Comparison of ENCODE assay signal across 11 cellular contexts in the genomic region with DNA sequence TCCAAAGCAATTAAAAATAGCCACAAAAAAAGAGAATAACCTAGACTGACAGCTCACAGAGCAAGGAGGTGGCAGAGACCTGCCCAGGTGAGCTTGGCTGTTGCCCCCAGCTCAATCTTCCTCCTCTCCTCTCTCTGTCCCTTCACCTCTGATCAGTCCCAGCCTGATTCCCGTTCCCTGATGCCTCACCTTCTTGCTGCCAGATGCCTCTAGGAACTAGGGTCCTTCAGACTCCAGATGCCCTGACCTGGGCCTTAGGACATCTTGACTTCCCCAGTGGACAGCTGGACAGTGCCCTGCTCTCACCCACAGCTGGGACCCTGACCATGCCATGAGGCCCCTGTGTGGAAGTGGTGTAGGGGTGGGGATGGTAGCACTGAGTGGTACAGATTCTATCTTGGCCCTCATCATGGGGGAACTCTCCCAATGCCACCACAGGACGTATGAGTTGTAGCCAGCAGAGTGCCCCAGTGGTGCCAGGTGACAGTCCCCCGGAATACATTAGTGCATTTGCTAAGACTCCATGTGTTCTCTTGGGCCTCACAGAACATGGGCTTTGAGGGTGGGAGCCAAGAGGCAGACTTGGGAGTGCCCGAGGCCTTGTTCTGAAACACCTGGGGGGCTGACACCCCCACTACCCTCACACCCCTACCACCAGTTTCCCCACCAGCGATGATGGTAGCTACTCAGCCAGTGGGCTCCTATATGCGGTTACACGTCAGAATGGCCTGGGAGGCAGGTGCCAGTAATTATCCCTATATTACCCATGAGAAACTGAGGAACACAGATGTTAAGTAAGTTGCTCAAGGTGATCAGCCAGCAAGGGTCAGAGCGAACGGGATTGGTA. TPM values are rescaled to one million over a fixed set of nuclear protein-coding genes. Genes with fewer than 3 reads are reported as not detected.
DNase-seq lines count a peak whose midpoint lies in the region; TF ChIP-seq lines count a peak whose summit lies in the region.
"Had no signal": no experiment of that assay in that cellular context is flagged by ENCODE, and none has a peak within 500 bp of the region (broad histone marks: within the 10 kb centered on the region; RNA-seq: fewer than 3 reads in every experiment).

No MANE protein-coding gene starts in this region.

- peak overlapping the region; percentile 2 for H4K91ac ChIP-seq in trophoblast cell (ENCODE audit: low read depth, low read length)

- H3K9me3 ChIP-seq in cardiac muscle cell (ENCODE audit: low read depth), result no peaks in the 10 kb centered on the region
- H3K9me3 ChIP-seq in trophoblast cell (ENCODE audit: insufficient read depth, low read depth, low read length), result no peaks in the 10 kb centered on the region
- H3K9me3 ChIP-seq in SJCRH30 (replicated peaks), result no peaks in the 10 kb centered on the region

- H3K4me3 ChIP-seq in cardiac muscle cell (no peak overlapping the region), trophoblast cell (ENCODE audit: low read depth, low read length) (no peak overlapping the region), SJCRH30 (no peak overlapping the region)

- TF ChIP-seq CTCF in cardiac muscle cell (IDR thresholded peaks at IDR 0.05; ENCODE audit: low read depth, low read length) (no peak), glutamatergic neuron (IDR thresholded peaks at IDR 0.05; ENCODE audit: partially characterized antibody, unreplicated experiment) (no peak)

- H3K27ac Mint-ChIP-seq in glutamatergic neuron (ENCODE audit: unreplicated experiment), result peak overlapping the region; percentile 88
- H3K27ac Mint-ChIP-seq: activated naive CD4-positive, alpha-beta T cell treated with anti-CD3 and anti-CD28 coated beads, Interleukin-2, amount 10 ng/mL, durations not matched to agents 7 days and 5 days had no signal

- H3K4me3 Mint-ChIP-seq in glutamatergic neuron (ENCODE audit: unreplicated experiment), result peak overlapping the region; percentile 80
- H3K4me3 Mint-ChIP-seq: activated naive CD4-positive, alpha-beta T cell treated with anti-CD3 and anti-CD28 coated beads, Interleukin-2, amount 10 ng/mL, durations not matched to agents 7 days and 5 days had no signal

- no peak overlapping the region for H2AK5ac ChIP-seq in trophoblast cell (ENCODE audit: low read length)

- H2BK5ac ChIP-seq in trophoblast cell (ENCODE audit: low read depth, low read length, poor library complexity), result peak overlapping the region; percentile 3

- H2BK12ac ChIP-seq in trophoblast cell (ENCODE audit: low read length), result peak overlapping the region; percentile 16

- H3K9ac ChIP-seq in trophoblast cell (ENCODE audit: low read length), result peak overlapping the region; percentile 14

- H4K12ac ChIP-seq in trophoblast cell (ENCODE audit: low read depth, low read length), result no peak overlapping the region

- H4K8ac ChIP-seq in trophoblast cell (ENCODE audit: low read depth, low read length), result no peak overlapping the region

- peaks cover 50% of the 10 kb centered on the region for H3K4me1 Mint-ChIP-seq in glutamatergic neuron (ENCODE audit: low read depth, unreplicated experiment)

- H3K18ac ChIP-seq in trophoblast cell (ENCODE audit: low read length), result peak overlapping the region; percentile 9

- peaks cover 6% of the 10 kb centered on the region for H3K36me3 ChIP-seq in cardiac muscle cell
- peaks cover 7 to 12% of the 10 kb centered on the region in 2 experiments for H3K36me3 ChIP-seq in trophoblast cell (ENCODE audit: control insufficient read depth in 1 of 2, insufficient read depth in 2 of 2, low read length in 2 of 2)
- H3K36me3 ChIP-seq in SJCRH30, result no peaks in the 10 kb centered on the region

- H3K27ac ChIP-seq in cardiac muscle cell (peak overlapping the region; percentile 96), trophoblast cell (ENCODE audit: low read depth, low read length) (no peak overlapping the region), SJCRH30 (no peak overlapping the region)

- H3K4me1 ChIP-seq in cardiac muscle cell (ENCODE audit: low read depth), result peaks cover 71% of the 10 kb centered on the region
- H3K4me1 ChIP-seq in trophoblast cell (ENCODE audit: control insufficient read depth in 1 of 2, insufficient read depth in 2 of 2, low read length in 2 of 2), result peaks cover 54 to 66% of the 10 kb centered on the region in 2 experiments
- H3K4me1 ChIP-seq in SJCRH30, result peaks cover 55% of the 10 kb centered on the region

- H3K9me3 Mint-ChIP-seq in glutamatergic neuron (ENCODE audit: unreplicated experiment), result peaks cover 25% of the 10 kb centered on the region
- H3K9me3 Mint-ChIP-seq: activated naive CD4-positive, alpha-beta T cell treated with anti-CD3 and anti-CD28 coated beads, Interleukin-2, amount 10 ng/mL, durations not matched to agents 7 days and 5 days; naive thymus-derived CD8-positive, alpha-beta T cell had no signal

- no peak overlapping the region for H2BK120ac ChIP-seq in trophoblast cell (ENCODE audit: insufficient read depth, low read length, poor library complexity)

- intact Hi-C loops in cardiac septum (cut with DNase I), result loop anchor here (10.0 kb wide), 1 partner anchor 102 kb away; no protein-coding TSS in a partner anchor

- no peaks in the 10 kb centered on the region for H3K36me3 Mint-ChIP-seq in glutamatergic neuron (ENCODE audit: unreplicated experiment)
- H3K36me3 Mint-ChIP-seq: activated naive CD4-positive, alpha-beta T cell treated with anti-CD3 and anti-CD28 coated beads, Interleukin-2, amount 10 ng/mL, durations not matched to agents 7 days and 5 days; naive thymus-derived CD8-positive, alpha-beta T cell had no signal

- H3K4ac ChIP-seq in trophoblast cell (ENCODE audit: low read depth, low read length), result no peak overlapping the region

- H3K79me1 ChIP-seq in trophoblast cell (ENCODE audit: low read length), result peaks cover 46% of the 10 kb centered on the region

- H3K4me2 ChIP-seq in trophoblast cell (ENCODE audit: low read length), result peak overlapping the region; percentile 71

- peak in 1 of 2 donors; percentile 55 for DNase-seq in cardiac muscle cell (ENCODE audit: low read depth in 1 of 2, low spot score in 1 of 2)
- DNase-seq in cardiac septum (ENCODE audit: low spot score), result no peak
- no peak for DNase-seq in glutamatergic neuron
- DNase-seq in trophoblast cell, result no peak
- no peak for DNase-seq in SJCRH30
- no peak for DNase-seq in NCI-H510A (lab: John Stamatoyannopoulos, UW)
- no peak for DNase-seq in COLO668 (lab: John Stamatoyannopoulos, UW; ENCODE audit: unreplicated experiment)
- no peak for DNase-seq in NCI-H146 treated with DMSO at 0.1 percent for 48 hours (lab: John Stamatoyannopoulos, UW; ENCODE audit: unreplicated experiment)
- DNase-seq: activated naive CD4-positive, alpha-beta T cell treated with anti-CD3 and anti-CD28 coated beads, Interleukin-2, amount 10 ng/mL, durations not matched to agents 7 days and 5 days; foreskin fibroblast; naive thymus-derived CD8-positive, alpha-beta T cell had no signal

- H3K14ac ChIP-seq in trophoblast cell (ENCODE audit: low read length), result peak overlapping the region; percentile 4

- no peak overlapping the region for H3K23ac ChIP-seq in trophoblast cell (ENCODE audit: low read length)

- H3K79me2 ChIP-seq in trophoblast cell (ENCODE audit: control insufficient read depth, insufficient read depth, low read length, poor library complexity), result peaks cover 8% of the 10 kb centered on the region

- no peak overlapping the region for H2AFZ ChIP-seq in trophoblast cell (ENCODE audit: insufficient read depth, low read length, poor library complexity)

- no CpG with 5 or more reads among the region's 9 CpGs for WGBS in trophoblast cell (ENCODE audit: extremely low coverage, insufficient coverage, insufficient read length)

- peaks cover 24% of the 10 kb centered on the region for H3K27me3 Mint-ChIP-seq in glutamatergic neuron (ENCODE audit: unreplicated experiment)
- H3K27me3 Mint-ChIP-seq: naive thymus-derived CD8-positive, alpha-beta T cell had no signal

- H3K27me3 ChIP-seq in cardiac muscle cell (no peaks in the 10 kb centered on the region), trophoblast cell (ENCODE audit: insufficient read depth, low read length) (no peaks in the 10 kb centered on the region), SJCRH30 (no peaks in the 10 kb centered on the region)

RNA-seq across cellular contexts. Expression of gene DEPP1, which starts 2.0 kb away (rescaled TPM):
- total RNA-seq in cardiac muscle cell, result 34.0 and 39.3 TPM in 2 replicates
- polyA plus RNA-seq in cardiac muscle cell, result 32.3 and 38.3 TPM in 2 replicates
- total RNA-seq in cardiac septum, result 45.5 TPM
- 13.6 TPM for total RNA-seq in glutamatergic neuron (ENCODE audit: unreplicated experiment)
- polyA plus RNA-seq in trophoblast cell (2013), result 120 and 128 TPM in 2 replicates
- 0.24 and 0.25 TPM in 2 replicates for total RNA-seq in SJCRH30 (2014; rRNA removed; shearing (Covaris generic))
- total RNA-seq: naive thymus-derived CD8-positive, alpha-beta T cell had no signal
- polyA plus RNA-seq: naive thymus-derived CD8-positive, alpha-beta T cell had no signal

RNA-seq across cellular contexts. Expression of gene RASSF4, which starts 17.0 kb away (rescaled TPM):
- total RNA-seq in cardiac muscle cell (53.2 and 63.6 TPM in 2 replicates), cardiac septum (47.5 TPM), glutamatergic neuron (ENCODE audit: unreplicated experiment) (137 TPM)
- 70.7 and 102 TPM in 2 replicates for polyA plus RNA-seq in cardiac muscle cell
- polyA plus RNA-seq in trophoblast cell (2013), result 9.7 and 11.1 TPM in 2 replicates
- 18.9 and 22.0 TPM in 2 replicates for total RNA-seq in SJCRH30 (2014; rRNA removed; shearing (Covaris generic))

RNA-seq across cellular contexts. Expression of gene ZNF22, which starts 24.1 kb away (rescaled TPM):
- total RNA-seq in cardiac muscle cell, result 18.4 and 22.1 TPM in 2 replicates
- polyA plus RNA-seq in cardiac muscle cell, result 31.3 and 48.1 TPM in 2 replicates
- 14.9 TPM for total RNA-seq in cardiac septum
- total RNA-seq in glutamatergic neuron (ENCODE audit: unreplicated experiment), result 40.2 TPM
- 31.5 and 32.1 TPM in 2 replicates for polyA plus RNA-seq in trophoblast cell (2013)
- total RNA-seq in SJCRH30 (2014; rRNA removed; shearing (Covaris generic)), result 37.9 and 39.0 TPM in 2 replicates

Comparison
In these comparisons a context has a peak if more than half of its experiments do, and no peak if none do; other contexts are left out.
1. RNA of gene DEPP1, which starts 2.0 kb away (total RNA-seq): 45.5 TPM in cardiac septum (single experiment), 34.0 to 39.3 TPM in cardiac muscle cell and 13.6 TPM in glutamatergic neuron (single experiment); 0.24 to 0.25 TPM in SJCRH30; every median in the first group is over 10 times any median in the second.